29 cellular contexts compared by ENCODE assay signal in the genomic region with DNA sequence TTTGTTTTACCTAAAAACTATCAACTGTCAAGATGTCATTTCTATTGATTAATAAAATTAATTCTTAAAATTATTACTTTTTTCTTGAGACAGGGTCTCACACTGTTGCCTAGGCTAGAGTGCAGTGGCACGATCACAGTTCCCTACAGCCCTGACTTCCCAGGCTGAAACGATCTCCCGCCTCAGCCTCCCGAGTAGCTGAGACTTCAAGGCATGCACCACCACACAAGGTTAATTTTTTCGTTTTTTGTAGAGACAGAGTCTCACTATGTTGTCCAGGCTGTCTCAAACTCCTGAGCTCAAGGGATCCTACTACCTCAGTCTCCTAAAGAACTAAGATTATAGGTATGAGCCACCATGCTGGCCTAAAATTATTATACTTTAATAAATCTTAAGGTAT.
"Had no signal": no experiment of that assay in that cellular context is flagged by ENCODE, and none has a peak within 500 bp of the region (broad histone marks: within the 10 kb centered on the region; RNA-seq: fewer than 3 reads in every experiment).

No MANE protein-coding gene starts in this region.

- FAIRE-seq: bronchial epithelial cell, RCC 7860 had no signal

- H3K4me1 ChIP-seq: colonic mucosa had no signal

- H3K27me3 Mint-ChIP-seq: activated CD4-positive, alpha-beta T cell treated with anti-CD3 and anti-CD28 coated beads, Interleukin-2, amount 10 ng/mL, durations not matched to agents 7 days and 5 days; activated CD8-positive, alpha-beta T cell treated with anti-CD3 and anti-CD28 coated beads for 36 hours; activated naive CD8-positive, alpha-beta T cell; activated naive CD8-positive, alpha-beta T cell treated with anti-CD3 and anti-CD28 coated beads, Interleukin-2, amount 50 U/mL, for 24 hours; brain had no signal

- H3K27ac ChIP-seq: colonic mucosa, PC-9, RWPE1 had no signal

- H3K9me3 Mint-ChIP-seq: activated CD4-positive, alpha-beta T cell treated with anti-CD3 and anti-CD28 coated beads, Interleukin-2, amount 10 ng/mL, durations not matched to agents 7 days and 5 days; activated CD8-positive, alpha-beta T cell treated with anti-CD3 and anti-CD28 coated beads for 36 hours; activated naive CD4-positive, alpha-beta T cell treated with anti-CD3 and anti-CD28 coated beads for 36 hours; activated naive CD8-positive, alpha-beta T cell treated with anti-CD3 and anti-CD28 coated beads, Interleukin-2, amount 50 U/mL, for 24 hours; brain had no signal

- H3K9me3 ChIP-seq: colonic mucosa had no signal

- H3K4me3 Mint-ChIP-seq: activated CD4-positive, alpha-beta T cell treated with anti-CD3 and anti-CD28 coated beads, Interleukin-2, amount 10 ng/mL, durations not matched to agents 7 days and 5 days; activated CD8-positive, alpha-beta T cell treated with anti-CD3 and anti-CD28 coated beads for 36 hours; activated naive CD4-positive, alpha-beta T cell treated with anti-CD3 and anti-CD28 coated beads for 36 hours; activated naive CD8-positive, alpha-beta T cell; activated naive CD8-positive, alpha-beta T cell treated with anti-CD3 and anti-CD28 coated beads, Interleukin-2, amount 50 U/mL, for 24 hours; brain had no signal

- H3K4me3 ChIP-seq: colonic mucosa, PC-9 had no signal

- ATAC-seq: activated CD8-positive, alpha-beta T cell treated with anti-CD3 and anti-CD28 coated beads for 36 hours; activated naive CD8-positive, alpha-beta T cell treated with anti-CD3 and anti-CD28 coated beads, Interleukin-2, amount 50 U/mL, for 24 hours; Right ventricle myocardium inferior had no signal

- H3K36me3 ChIP-seq: colonic mucosa had no signal

- H3K4me2 ChIP-seq: PC-9 had no signal

- H2AFZ ChIP-seq: PC-9 had no signal

- DNase-seq: activated CD4-positive, alpha-beta T cell treated with anti-CD3 and anti-CD28 coated beads, Interleukin-2, amount 10 ng/mL, durations not matched to agents 7 days and 5 days; activated CD8-positive, alpha-beta T cell treated with anti-CD3 and anti-CD28 coated beads for 36 hours; activated gamma-delta T cell treated with Interleukin-2 at 50 U/mL for 16 hours; activated naive CD4-positive, alpha-beta T cell treated with anti-CD3 and anti-CD28 coated beads for 36 hours; activated naive CD8-positive, alpha-beta T cell treated with anti-CD3 and anti-CD28 coated beads, Interleukin-2, amount 50 U/mL, for 24 hours; anterior cingulate cortex; caudate nucleus; colonic mucosa; KG1; NCI-H1092 treated with DMSO at 0.1 percent for 48 hours; NCI-H1417; NCI-H146; NCI-H187; NCI-H2029 treated with DMSO at 0.1 percent for 48 hours; NCI-H2107; NCI-H2171; NCI-H510A; NCI-H526; NCI-H748 treated with DMSO at 0.1 percent for 48 hours; PC-9; SW 1271; T-helper 1 cell; T1000 had no signal

- H3K27me3 ChIP-seq: colonic mucosa had no signal

- H3K27ac Mint-ChIP-seq: activated CD4-positive, alpha-beta T cell treated with anti-CD3 and anti-CD28 coated beads, Interleukin-2, amount 10 ng/mL, durations not matched to agents 7 days and 5 days; activated CD8-positive, alpha-beta T cell treated with anti-CD3 and anti-CD28 coated beads for 36 hours; activated naive CD4-positive, alpha-beta T cell treated with anti-CD3 and anti-CD28 coated beads for 36 hours; activated naive CD8-positive, alpha-beta T cell; activated naive CD8-positive, alpha-beta T cell treated with anti-CD3 and anti-CD28 coated beads, Interleukin-2, amount 50 U/mL, for 24 hours; brain had no signal
